11 cellular contexts compared by ENCODE assay signal in the genomic region with DNA sequence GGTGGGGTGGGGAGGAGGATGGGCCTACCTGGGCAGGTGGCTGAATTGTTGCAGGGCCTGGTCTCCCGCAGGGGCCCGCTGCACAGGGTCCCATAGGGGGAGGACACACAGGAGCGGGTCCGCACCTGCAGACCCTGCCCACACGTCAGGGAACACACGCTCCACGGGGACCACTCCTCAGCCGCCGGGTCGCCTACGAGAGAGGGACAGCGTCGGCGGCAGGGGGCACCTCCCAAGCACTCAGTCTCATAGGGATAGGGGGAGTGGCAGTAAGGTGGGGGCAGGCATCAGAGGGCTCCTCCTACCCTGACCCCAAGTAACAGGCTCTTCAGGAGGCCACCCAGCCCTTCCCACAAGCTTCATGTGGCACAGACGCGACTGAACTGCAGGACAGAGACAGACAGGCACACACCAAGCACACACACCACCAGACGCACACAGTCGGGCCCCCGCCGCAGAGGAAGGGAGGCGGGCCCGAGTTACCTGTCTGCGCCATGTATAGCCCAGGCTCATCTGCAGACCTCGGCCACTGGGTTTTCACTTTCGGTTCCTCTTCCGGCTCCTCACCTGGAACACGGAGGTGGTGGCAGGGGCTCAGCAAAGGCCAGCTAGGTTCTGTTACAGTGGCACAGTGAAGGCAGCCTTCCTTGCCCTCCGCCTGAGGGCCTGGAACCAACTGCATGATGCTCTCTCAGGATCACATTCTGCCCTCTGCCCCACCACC. TPM values are rescaled to one million over a fixed set of nuclear protein-coding genes. Genes with fewer than 3 reads are reported as not detected.
DNase-seq lines count a peak whose midpoint lies in the region; ATAC-seq and TF ChIP-seq lines count a peak whose summit lies in the region.
"Had no signal": no experiment of that assay in that cellular context is flagged by ENCODE, and none has a peak within 500 bp of the region (broad histone marks: within the 10 kb centered on the region; RNA-seq: fewer than 3 reads in every experiment).

No MANE protein-coding gene starts in this region.

- WGBS in tibial nerve, 2 donors = 89 to 91% methylated on average over 16 to 20 of the region's 28 CpGs

- H3K27ac Mint-ChIP-seq in effector memory CD8-positive, alpha-beta T cell = peak overlapping the region in 1 of 2 donors; percentile 36

- peak overlapping the region in 1 of 4 donors; percentile 9 for H3K4me3 ChIP-seq in tibial nerve
- H3K4me3 ChIP-seq: right lobe of liver had no signal

- peak; percentile 56 for ATAC-seq in GM19452 (IDR thresholded peaks at IDR 0.05; ENCODE audit: unreplicated experiment)
- ATAC-seq in HG03159 (IDR thresholded peaks at IDR 0.05; ENCODE audit: unreplicated experiment) = peak; percentile 76
- ATAC-seq in effector memory CD8-positive, alpha-beta T cell (replicated peaks) = peak; percentile 50

- peaks cover 33 to 44% of the 10 kb centered on the region in 2 donors for H3K4me1 Mint-ChIP-seq in effector memory CD8-positive, alpha-beta T cell (ENCODE audit: low read depth in 2 of 2)

- H3K27me3 Mint-ChIP-seq in effector memory CD8-positive, alpha-beta T cell = no peaks in the 10 kb centered on the region

- TF ChIP-seq EP300 in tibial nerve (IDR thresholded peaks at IDR 0.05) = no peak

- POLR2A ChIA-PET in GM10248 (lab: Yijun Ruan, JAX) = no interaction called here

- H3K4me3 Mint-ChIP-seq in effector memory CD8-positive, alpha-beta T cell = peak overlapping the region; percentile 27 to 34

- peaks cover 0 to 17% (median 9%) of the 10 kb centered on the region in 4 donors for H3K4me1 ChIP-seq in tibial nerve

- DNase-seq in GM10248 (ENCODE audit: extremely low spot score) (peak; percentile 77), ureter (ENCODE audit: low spot score) (no peak), islet precursor cell (no peak), NCI-H524 (lab: John Stamatoyannopoulos, UW) (no peak), tibial nerve (ENCODE audit: low spot score in 2 of 2) (no peak)
- DNase-seq in effector memory CD8-positive, alpha-beta T cell = no peak
- DNase-seq: dermis blood vessel endothelial cell, Kasumi-1 had no signal

- H3K27ac ChIP-seq in tibial nerve = no peak overlapping the region
- H3K27ac ChIP-seq: right lobe of liver had no signal

- H3K36me3 ChIP-seq in tibial nerve = no peaks in the 10 kb centered on the region
- H3K36me3 ChIP-seq: right lobe of liver had no signal

- CTCF ChIA-PET in GM10248 (lab: Yijun Ruan, JAX) = interaction anchor here (1.1 to 6.2 kb wide), 9 partner anchors 9 to 152 kb away, joined by 3 to 67 read pairs (median 7); no protein-coding TSS in a partner anchor

- H3K9me3 ChIP-seq in tibial nerve = no peaks in the 10 kb centered on the region
- H3K9me3 ChIP-seq: right lobe of liver had no signal

- no peaks in the 10 kb centered on the region for H3K9me3 Mint-ChIP-seq in effector memory CD8-positive, alpha-beta T cell

- no peak for TF ChIP-seq POLR2A in tibial nerve (IDR thresholded peaks at IDR 0.05)

- no peak for TF ChIP-seq CTCF in GM10248 (IDR thresholded peaks at IDR 0.05; ENCODE audit: control extremely low read depth, extremely low read depth, low read depth, missing control alignments)
- TF ChIP-seq CTCF in tibial nerve (IDR thresholded peaks at IDR 0.05) = no peak

- peaks cover 2% of the 10 kb centered on the region for H3K36me3 Mint-ChIP-seq in effector memory CD8-positive, alpha-beta T cell (ENCODE audit: insufficient read depth)

- H3K27me3 ChIP-seq in tibial nerve = no peaks in the 10 kb centered on the region
- H3K27me3 ChIP-seq: right lobe of liver had no signal

RNA-seq across cellular contexts. Expression of a gene that starts 19.8 kb away (rescaled TPM):
- 7.5 TPM for total RNA-seq in ureter
- 10 to 100 TPM in 1 of 4 donors, 1 to 10 TPM in 3; 1.6 to 10.5 (median 4.1) TPM for total RNA-seq in tibial nerve

RNA-seq across cellular contexts. Expression of a gene that starts 40.5 kb away (rescaled TPM):
- total RNA-seq in ureter = 110 TPM
- total RNA-seq in tibial nerve = 100 to 1,000 TPM; 147 to 311 (median 212) TPM
